In the genomic region with DNA sequence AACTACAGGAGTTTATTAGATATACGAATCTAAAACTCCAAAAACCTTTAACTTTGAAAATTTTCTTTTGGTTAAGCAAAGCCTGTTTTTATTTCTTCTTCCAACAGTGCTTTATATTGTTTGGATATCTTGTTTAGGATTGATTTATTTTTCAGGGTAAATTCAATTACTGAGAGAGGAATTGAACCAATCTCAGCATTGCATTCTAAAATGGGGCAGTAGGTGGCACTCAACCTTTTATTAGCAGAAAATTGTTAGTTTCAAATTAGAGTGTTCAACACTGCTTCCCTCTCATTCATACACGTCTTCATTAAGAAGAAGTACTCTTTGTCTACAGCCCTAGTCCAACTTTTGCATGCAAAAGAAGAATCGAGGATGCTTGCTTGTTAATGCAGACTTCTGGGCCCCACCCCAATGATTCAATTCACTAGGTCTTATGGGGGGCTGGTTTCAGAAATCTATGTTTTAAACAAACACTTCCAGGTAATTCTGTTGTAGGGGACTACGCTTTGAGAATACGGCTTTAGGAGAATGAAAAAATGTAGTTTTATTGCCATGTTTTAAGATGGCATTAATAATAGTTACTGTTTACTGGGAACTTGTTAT, we compare ENCODE assay signal across 8 cellular contexts. TPM values are rescaled to one million over a fixed set of nuclear protein-coding genes. Genes with fewer than 3 reads are reported as not detected.
DNase-seq lines count a peak whose midpoint lies in the region; ATAC-seq and TF ChIP-seq lines count a peak whose summit lies in the region.

No MANE protein-coding gene starts in this region.

- H3K4me1 ChIP-seq in body of pancreas, result no peaks in the 10 kb centered on the region
- peaks cover 0 to 11% of the 10 kb centered on the region in 2 donors for H3K4me1 ChIP-seq in lung (ENCODE audit: control insufficient read depth in 2 of 2, insufficient read depth in 2 of 2, low read length in 2 of 2)

- H3K27ac ChIP-seq in body of pancreas, result no peak overlapping the region
- H3K27ac ChIP-seq in lung (ENCODE audit: low read depth in 1 of 2, low read length in 1 of 2), result peak overlapping the region in 1 of 2 donors; percentile 3

- no peaks in the 10 kb centered on the region for H3K9me3 ChIP-seq in body of pancreas
- H3K9me3 ChIP-seq in lung (ENCODE audit: control insufficient read depth in 2 of 2, insufficient read depth in 1 of 2, low read length in 1 of 2), result no peaks in the 10 kb centered on the region

- no peak overlapping the region for H3K4me3 ChIP-seq in body of pancreas
- no peak overlapping the region for H3K4me3 ChIP-seq in lung

- H3K27me3 ChIP-seq in body of pancreas, result no peaks in the 10 kb centered on the region
- H3K27me3 ChIP-seq in lung (ENCODE audit: control insufficient read depth, insufficient read depth), result no peaks in the 10 kb centered on the region

- TF ChIP-seq POLR2A in body of pancreas (IDR thresholded peaks at IDR 0.05), result no peak

- intact Hi-C loops in body of pancreas (cut with DNase I), result no loop called here

- 73 to 84% methylated on average over 5 of the region's 5 CpGs for WGBS in body of pancreas, 2 donors
- 66 to 81% methylated on average over 5 of the region's 5 CpGs for WGBS in lung, 2 donors

- TF ChIP-seq CTCF in body of pancreas (IDR thresholded peaks at IDR 0.05), result peak in 4 of 7 experiments; percentile 6 to 34 (median 15)
- TF ChIP-seq CTCF in lung (IDR thresholded peaks at IDR 0.05; ENCODE audit: control extremely low read depth, extremely low read depth), result peak; percentile 6

- DNase-seq in COR-L47 (lab: John Stamatoyannopoulos, UW) (peak; percentile 12), body of pancreas (no peak), lung (ENCODE audit: low spot score) (no peak), NOMO-1 treated with dmso at 0.1 percent for 144 hours (lab: John Stamatoyannopoulos, UW; ENCODE audit: unreplicated experiment) (no peak), occipital lobe (lab: John Stamatoyannopoulos, UW) (no peak)
- no peak for DNase-seq in stimulated activated CD4-positive, alpha-beta T cell treated with anti-CD3 and anti-CD28 coated beads, Interleukin-4, amount 100 ng/mL, for 1 hour

- peak; percentile 36 for ATAC-seq in HG03378 (IDR thresholded peaks at IDR 0.05; ENCODE audit: unreplicated experiment)
- ATAC-seq in body of pancreas, result no peak
- no peak for ATAC-seq in lung (ENCODE audit: insufficient read depth, low FRiP score)
- ATAC-seq in HG03108 (IDR thresholded peaks at IDR 0.05; ENCODE audit: unreplicated experiment), result no peak

- peaks cover 0 to 5% of the 10 kb centered on the region in 2 donors for H3K36me3 ChIP-seq in body of pancreas (replicated peaks in 1 of 2; ENCODE audit: insufficient read depth in 1 of 2, low read depth in 2 of 2)
- peaks cover 0 to 2% of the 10 kb centered on the region in 2 donors for H3K36me3 ChIP-seq in lung (ENCODE audit: control insufficient read depth in 2 of 2, insufficient read depth in 2 of 2, low read length in 2 of 2)

RNA-seq across cellular contexts. Expression of a gene that starts 26.6 kb away (rescaled TPM):
- total RNA-seq in body of pancreas (10 to 100 TPM in 1 of 2 donors, 1 to 10 TPM in 1; 3.9 to 18.5 TPM), lung (10 to 100 TPM; 26.9 to 35.0 TPM), occipital lobe (42.1 TPM)
- 10 to 100 TPM; 40.2 to 88.0 TPM for polyA plus RNA-seq in lung

RNA-seq across cellular contexts. Expression of a gene that starts 29.5 kb away (rescaled TPM):
- total RNA-seq in body of pancreas (1 to 10 TPM; 5.7 to 8.2 TPM), lung (10 to 100 TPM; 15.5 to 18.3 TPM), occipital lobe (23.1 TPM)
- 1 to 10 TPM; 2.8 to 6.1 TPM for polyA plus RNA-seq in lung

RNA-seq across cellular contexts. Expression of a gene that starts 46.0 kb away (rescaled TPM):
- under 1 TPM in 1 of 2 donors, not detected in 1; 0.26 TPM for total RNA-seq in body of pancreas
- not detected for total RNA-seq in lung
- under 1 TPM; 0.01 to 0.02 TPM for polyA plus RNA-seq in lung
- total RNA-seq in occipital lobe, result 0.16 TPM
